22 cellular contexts compared by ENCODE assay signal in genomic region chrX:1181131-1181530, GRCh38. TPM values are rescaled to one million over a fixed set of nuclear protein-coding genes. Genes with fewer than 3 reads are reported as not detected.
"Had no signal": no experiment of that assay in that cellular context is flagged by ENCODE, and none has a peak within 500 bp of the region (broad histone marks: within the 10 kb centered on the region; RNA-seq: fewer than 3 reads in every experiment).

No MANE protein-coding gene starts in this region.

- H3K4me1 ChIP-seq: body of pancreas, foreskin keratinocyte had no signal

- H3K27ac Mint-ChIP-seq: activated naive CD4-positive, alpha-beta T cell treated with anti-CD3 and anti-CD28 coated beads, Interleukin-2, amount 50 U/mL, for 24 hours; mesothelial cell of epicardium; natural killer cell; progenitor cell of endocrine pancreas; stimulated activated naive CD8-positive, alpha-beta T cell treated with anti-CD3 and anti-CD28 coated beads, Interleukin-15, amount 100 ng/mL, for 72 hours had no signal

- ATAC-seq: activated CD4-positive, CD25-positive, alpha-beta regulatory T cell treated with anti-CD3 and anti-CD28 coated beads, Interleukin-2, amount 50 U/mL, for 24 hours; body of pancreas; foreskin keratinocyte; natural killer cell; stimulated activated naive CD8-positive, alpha-beta T cell treated with anti-CD3 and anti-CD28 coated beads, Interleukin-15, amount 100 ng/mL, for 72 hours had no signal

- H3K36me3 Mint-ChIP-seq: activated naive CD4-positive, alpha-beta T cell treated with anti-CD3 and anti-CD28 coated beads, Interleukin-2, amount 50 U/mL, for 24 hours; mesothelial cell of epicardium; natural killer cell had no signal

- H3K27me3 ChIP-seq: body of pancreas, cardiac muscle cell, foreskin keratinocyte had no signal

- H3K4me1 Mint-ChIP-seq: activated naive CD4-positive, alpha-beta T cell treated with anti-CD3 and anti-CD28 coated beads, Interleukin-2, amount 50 U/mL, for 24 hours; natural killer cell; stimulated activated naive CD8-positive, alpha-beta T cell treated with anti-CD3 and anti-CD28 coated beads, Interleukin-15, amount 100 ng/mL, for 72 hours had no signal

- H3K36me3 ChIP-seq: cardiac muscle cell, left ventricle myocardium inferior, tibial artery had no signal

- DNase-seq: activated CD4-positive, alpha-beta T cell treated with anti-CD3 and anti-CD28 coated beads, Interleukin-2, amount 50 U/mL, for 1 hour; activated gamma-delta T cell treated with Interleukin-2 at 50 U/mL for 16 hours; activated T-cell treated with anti-CD3 and anti-CD28 coated beads, Interleukin-2, amount 50 U/mL, for 1 hour; anterior cingulate cortex; body of pancreas; cortex of kidney; erythroblast; foreskin keratinocyte; left ventricle myocardium inferior; mammary epithelial cell; natural killer cell; stimulated activated CD4-positive, alpha-beta T cell treated with anti-CD3 and anti-CD28 coated beads, Interleukin-4, amount 100 ng/mL, for 4 hours; stimulated activated naive CD8-positive, alpha-beta T cell treated with anti-CD3 and anti-CD28 coated beads, Interleukin-15, amount 100 ng/mL, for 72 hours; T-helper 9 cell; tibial artery had no signal

- H3K27ac ChIP-seq: body of pancreas, cardiac muscle cell, foreskin keratinocyte, left ventricle myocardium inferior, tibial artery had no signal

- H3K4me3 Mint-ChIP-seq: activated naive CD4-positive, alpha-beta T cell treated with anti-CD3 and anti-CD28 coated beads, Interleukin-2, amount 50 U/mL, for 24 hours; mesothelial cell of epicardium; natural killer cell; stimulated activated naive CD8-positive, alpha-beta T cell treated with anti-CD3 and anti-CD28 coated beads, Interleukin-15, amount 100 ng/mL, for 72 hours had no signal

- H3K4me3 ChIP-seq: body of pancreas, cardiac muscle cell, left ventricle myocardium inferior, tibial artery had no signal

- H3K27me3 Mint-ChIP-seq: activated naive CD4-positive, alpha-beta T cell treated with anti-CD3 and anti-CD28 coated beads, Interleukin-2, amount 50 U/mL, for 24 hours; progenitor cell of endocrine pancreas; stimulated activated naive CD8-positive, alpha-beta T cell treated with anti-CD3 and anti-CD28 coated beads, Interleukin-15, amount 100 ng/mL, for 72 hours had no signal

- H3K9me3 ChIP-seq: body of pancreas, left ventricle myocardium inferior, tibial artery had no signal

- H3K9me3 Mint-ChIP-seq: activated naive CD4-positive, alpha-beta T cell treated with anti-CD3 and anti-CD28 coated beads, Interleukin-2, amount 50 U/mL, for 24 hours; mesothelial cell of epicardium; natural killer cell; stimulated activated naive CD8-positive, alpha-beta T cell treated with anti-CD3 and anti-CD28 coated beads, Interleukin-15, amount 100 ng/mL, for 72 hours had no signal

RNA-seq across cellular contexts. Expression of gene CRLF2, which starts 31.3 kb away (rescaled TPM):
- total RNA-seq: body of pancreas, cardiac muscle cell, cerebellum, foreskin keratinocyte, glomerular endothelial cell, left ventricle myocardium inferior, mammary epithelial cell, mesothelial cell of epicardium, progenitor cell of endocrine pancreas had no signal
- polyA plus RNA-seq: cardiac muscle cell, foreskin keratinocyte, mammary epithelial cell had no signal
